In the genomic region with DNA sequence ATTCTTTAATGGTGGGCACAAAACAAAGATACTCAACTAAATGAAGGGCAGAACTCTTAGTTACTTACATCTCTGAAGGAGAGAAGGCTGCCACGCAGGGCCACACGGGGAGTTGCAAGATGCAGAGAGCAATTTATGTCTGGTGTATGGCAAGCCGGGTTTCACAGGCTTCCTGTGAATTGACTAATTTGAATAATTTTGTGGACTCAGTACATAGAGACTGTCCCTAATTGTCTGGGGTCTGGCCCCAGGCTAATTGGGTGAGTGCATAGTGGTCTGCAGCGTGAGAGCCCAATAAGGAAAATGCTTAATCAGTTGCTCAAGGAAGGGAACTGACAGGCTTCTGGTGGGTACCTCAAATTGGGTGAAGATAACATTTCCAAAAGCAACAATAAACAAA, we compare ENCODE assay signal across 20 cellular contexts.
"Had no signal": no experiment of that assay in that cellular context is flagged by ENCODE, and none has a peak within 500 bp of the region (broad histone marks: within the 10 kb centered on the region; RNA-seq: fewer than 3 reads in every experiment).

No MANE protein-coding gene starts in this region.

- H3K79me2 ChIP-seq: hepatocyte had no signal

- H3K4me1 ChIP-seq: pancreas, right lobe of liver, stomach, upper lobe of right lung, vagina had no signal

- ATAC-seq: left colon, natural killer cell, pancreas, right lobe of liver, upper lobe of right lung had no signal

- FAIRE-seq: pancreas had no signal

- DNase-seq: cortex of kidney; dorsolateral prefrontal cortex; effector CD8-positive, alpha-beta T cell; foreskin melanocyte; head of caudate nucleus; left colon; mammary epithelial cell; natural killer cell; nucleus accumbens; pancreas; right lobe of liver; stimulated activated naive CD4-positive, alpha-beta T cell; stomach; substantia nigra; upper lobe of right lung had no signal

- H3K9me3 ChIP-seq: pancreas, right lobe of liver, upper lobe of right lung, vagina had no signal

- H3K36me3 ChIP-seq: neural progenitor cell, pancreas, right lobe of liver, stomach, upper lobe of right lung, vagina had no signal

- H3K4me2 ChIP-seq: hepatocyte, neural progenitor cell had no signal

- H3K27me3 ChIP-seq: dorsolateral prefrontal cortex, hepatocyte, pancreas, right lobe of liver, stomach, upper lobe of right lung, vagina had no signal

- H3K4me3 Mint-ChIP-seq: mesothelial cell of epicardium, natural killer cell, neural progenitor cell had no signal

- H3K36me3 Mint-ChIP-seq: natural killer cell had no signal

- H3K27ac ChIP-seq: hepatocyte, neural progenitor cell, pancreas, right lobe of liver, stomach, upper lobe of right lung, vagina had no signal

- H3K4me3 ChIP-seq: dorsolateral prefrontal cortex, hepatocyte, neural progenitor cell, pancreas, right lobe of liver, stomach, upper lobe of right lung, vagina had no signal

- H3K27ac Mint-ChIP-seq: mesothelial cell of epicardium, natural killer cell, progenitor cell of endocrine pancreas had no signal

- H2AFZ ChIP-seq: hepatocyte, neural progenitor cell had no signal

- H3K9ac ChIP-seq: neural progenitor cell had no signal

- H3K4me1 Mint-ChIP-seq: natural killer cell had no signal
